Comparison of ENCODE assay signal across 15 cellular contexts in genomic region chr6:56335733-56336132, GRCh38.
DNase-seq lines count a peak whose midpoint lies in the region; ATAC-seq and TF ChIP-seq lines count a peak whose summit lies in the region.
"Had no signal": no experiment of that assay in that cellular context is flagged by ENCODE, and none has a peak within 500 bp of the region (broad histone marks: within the 10 kb centered on the region; RNA-seq: fewer than 3 reads in every experiment).

No MANE protein-coding gene starts in this region.

- no peaks in the 10 kb centered on the region for H3K79me2 ChIP-seq in neural progenitor cell (ENCODE audit: low read depth)

- WGBS in esophagus squamous epithelium, 2 donors = 17 to 27% methylated on average over 1 of the region's 1 CpG

- H3K27me3 Mint-ChIP-seq in MCF 10A (ENCODE audit: insufficient read depth, unreplicated experiment) (no peaks in the 10 kb centered on the region), neural progenitor cell (ENCODE audit: insufficient read depth, low read depth) (no peaks in the 10 kb centered on the region)

- H3K27me3 ChIP-seq in breast epithelium (no peaks in the 10 kb centered on the region), esophagus squamous epithelium (no peaks in the 10 kb centered on the region), neural progenitor cell (no peaks in the 10 kb centered on the region)

- H3K4me1 Mint-ChIP-seq in MCF 10A (ENCODE audit: insufficient read depth, unreplicated experiment) = peaks cover 13% of the 10 kb centered on the region
- no peaks in the 10 kb centered on the region for H3K4me1 Mint-ChIP-seq in neural progenitor cell

- H3K27ac ChIP-seq in breast epithelium = no peak overlapping the region
- H3K27ac ChIP-seq in esophagus squamous epithelium = no peak overlapping the region
- no peak overlapping the region for H3K27ac ChIP-seq in neural progenitor cell
- H3K27ac ChIP-seq: thoracic aorta had no signal

- H3K4me3 Mint-ChIP-seq in MCF 10A (ENCODE audit: unreplicated experiment) (no peak overlapping the region), neural progenitor cell (no peak overlapping the region)
- H3K4me3 Mint-ChIP-seq: dendritic cell treated with granulocyte-macrophage colony-stimulating factor and Interleukin-4, amounts not matched to agents 40 ng/mL and 50 ng/mL, for 4 days had no signal

- H2AFZ ChIP-seq in neural progenitor cell (replicated peaks) = no peak overlapping the region

- H3K4me3 ChIP-seq in breast epithelium (no peak overlapping the region), fibroblast of pulmonary artery (replicated peaks; ENCODE audit: low read depth, low read length) (no peak overlapping the region), esophagus squamous epithelium (no peak overlapping the region), neural progenitor cell (no peak overlapping the region)
- H3K4me3 ChIP-seq: thoracic aorta had no signal

- DNase-seq in MCF 10A (ENCODE audit: unreplicated experiment) (peak; percentile 88), breast epithelium (ENCODE audit: low spot score in 2 of 2) (no peak), fibroblast of pulmonary artery (ENCODE audit: low read depth) (peak; percentile 96), esophagus squamous epithelium (lab: John Stamatoyannopoulos, UW) (no peak), neural progenitor cell (ENCODE audit: low spot score) (no peak)
- DNase-seq in effector CD4-positive, alpha-beta T cell = no peak
- DNase-seq: 8988T; activated CD4-positive, alpha-beta T cell treated with anti-CD3 and anti-CD28 coated beads, Interleukin-2, amount 50 U/mL, for 4 hours; activated naive CD4-positive, alpha-beta T cell; NCI-H1105; NCI-H524 treated with DMSO at 0.1 percent for 48 hours had no signal

- peak overlapping the region; percentile 89 for H3K27ac Mint-ChIP-seq in MCF 10A (ENCODE audit: low read depth, unreplicated experiment)
- no peak overlapping the region for H3K27ac Mint-ChIP-seq in neural progenitor cell
- H3K27ac Mint-ChIP-seq: dendritic cell treated with granulocyte-macrophage colony-stimulating factor and Interleukin-4, amounts not matched to agents 40 ng/mL and 50 ng/mL, for 4 days had no signal

- H3K36me3 Mint-ChIP-seq in MCF 10A (ENCODE audit: insufficient read depth, unreplicated experiment) (no peaks in the 10 kb centered on the region), neural progenitor cell (no peaks in the 10 kb centered on the region)

- BruUV-seq in MCF 10A (replicated peaks; lab: Mats Ljungman, UMichigan) = no TSS peak

- no peaks in the 10 kb centered on the region for H4K20me1 ChIP-seq in neural progenitor cell (ENCODE audit: low read depth)

- TF ChIP-seq CTCF in MCF 10A (IDR thresholded peaks at IDR 0.05; ENCODE audit: unreplicated experiment) (no peak), breast epithelium (IDR thresholded peaks at IDR 0.05) (no peak), fibroblast of pulmonary artery (IDR thresholded peaks at IDR 0.05; ENCODE audit: low read length, missing control alignments) (no peak), esophagus squamous epithelium (IDR thresholded peaks at IDR 0.05) (no peak), neural progenitor cell (IDR thresholded peaks at IDR 0.05) (no peak)

- POLR2A ChIA-PET in MCF 10A (lab: Yijun Ruan, JAX) = interaction anchor here (0.6 to 1.5 kb wide), 3 partner anchors 17 to 35 kb away, joined by 3 to 6 read pairs (median 3); no protein-coding TSS in a partner anchor

- H3K4me1 ChIP-seq in breast epithelium (no peaks in the 10 kb centered on the region), esophagus squamous epithelium (no peaks in the 10 kb centered on the region), neural progenitor cell (no peaks in the 10 kb centered on the region)

- intact Hi-C loops in MCF 10A (cut with micrococcal nuclease) = no loop called here
- intact Hi-C loops in breast epithelium (cut with DNase I; ENCODE audit: low total_unique reads) = no loop called here
- intact Hi-C loops in esophagus squamous epithelium (cut with DNase I) = no loop called here

- no peaks in the 10 kb centered on the region for H3F3A ChIP-seq in neural progenitor cell (ENCODE audit: low read depth)

- ATAC-seq in SK-N-SH treated with all-trans-retinoic acid at 6 μM for 48 hours (peak; percentile 86), GM19035 (IDR thresholded peaks at IDR 0.05; ENCODE audit: unreplicated experiment) (no peak)

- CTCF ChIA-PET in MCF 10A (lab: Yijun Ruan, JAX) = interaction anchor here (0.6 to 1.7 kb wide), 4 partner anchors 21 to 959 kb away, joined by 3 to 12 read pairs (median 4); no protein-coding TSS in a partner anchor

- no peak overlapping the region for H3K4me2 ChIP-seq in neural progenitor cell

- TF ChIP-seq POLR2A in breast epithelium (IDR thresholded peaks at IDR 0.05) = no peak
- no peak for TF ChIP-seq POLR2A in esophagus squamous epithelium (IDR thresholded peaks at IDR 0.05)

- no peaks in the 10 kb centered on the region for H3K36me3 ChIP-seq in breast epithelium
- H3K36me3 ChIP-seq in esophagus squamous epithelium = no peaks in the 10 kb centered on the region
- H3K36me3 ChIP-seq in neural progenitor cell = no peaks in the 10 kb centered on the region
- H3K36me3 ChIP-seq: thoracic aorta had no signal

- H3K9me3 Mint-ChIP-seq in MCF 10A (ENCODE audit: unreplicated experiment) = no peaks in the 10 kb centered on the region
- no peaks in the 10 kb centered on the region for H3K9me3 Mint-ChIP-seq in neural progenitor cell
- H3K9me3 Mint-ChIP-seq: dendritic cell treated with granulocyte-macrophage colony-stimulating factor and Interleukin-4, amounts not matched to agents 40 ng/mL and 50 ng/mL, for 4 days had no signal

- H3K9me3 ChIP-seq in breast epithelium = no peaks in the 10 kb centered on the region
- H3K9me3 ChIP-seq in esophagus squamous epithelium = no peaks in the 10 kb centered on the region
- no peaks in the 10 kb centered on the region for H3K9me3 ChIP-seq in neural progenitor cell (ENCODE audit: low read depth)
- H3K9me3 ChIP-seq: thoracic aorta had no signal

- no peak overlapping the region for H3K9ac ChIP-seq in neural progenitor cell

TF ChIP-seq in SK-N-SH treated with all-trans-retinoic acid at 6 μM for 48 hours, 23 proteins besides CTCF, POLR2A, EP300 and RAD21 (continues in another document):
- TF ChIP-seq ZNF70 (CRISPR knock-in tag; IDR thresholded peaks at IDR 0.05) = no peak
- no peak for TF ChIP-seq GLIS3 (CRISPR knock-in tag; IDR thresholded peaks at IDR 0.05)
- TF ChIP-seq SNAI2 (CRISPR knock-in tag; IDR thresholded peaks at IDR 0.05) = no peak
- no peak for TF ChIP-seq PATZ1 (CRISPR knock-in tag; IDR thresholded peaks at IDR 0.05; ENCODE audit: borderline replicate concordance)
- TF ChIP-seq ZC3H10 (CRISPR knock-in tag; IDR thresholded peaks at IDR 0.05) = peak; percentile 18; the same call in 1 of the 2 replicates
- no peak for TF ChIP-seq RARB (CRISPR knock-in tag; IDR thresholded peaks at IDR 0.05)
- TF ChIP-seq POU6F1 (CRISPR knock-in tag; IDR thresholded peaks at IDR 0.05; ENCODE audit: borderline replicate concordance, low read depth) = no peak
- no peak for TF ChIP-seq ZNF8 (CRISPR knock-in tag; IDR thresholded peaks at IDR 0.05)
- no peak for TF ChIP-seq OSR1 (CRISPR knock-in tag; IDR thresholded peaks at IDR 0.05)
- peak; percentile 34; the same call in 1 of the 2 replicates for TF ChIP-seq TOX (CRISPR knock-in tag; IDR thresholded peaks at IDR 0.05; ENCODE audit: borderline replicate concordance)
- TF ChIP-seq ZNF565 (CRISPR knock-in tag; conservative IDR thresholded peaks at IDR 0.05; ENCODE audit: low read depth) = no peak

Comparison
In these comparisons a context has a peak if more than half of its experiments do, and no peak if none do; other contexts are left out.
1. DNase-seq: peak in MCF 10A (single experiment) and fibroblast of pulmonary artery (single experiment); none in breast epithelium (0 of 2), esophagus squamous epithelium (single experiment), effector CD4-positive, alpha-beta T cell (single experiment) and neural progenitor cell (single experiment).